In genomic region chr7:131616487-131616886, GRCh38 we compare ENCODE assay signal across 1 cellular context.
TF ChIP-seq lines count a peak whose summit lies in the region.

No MANE protein-coding gene starts in this region.

TF ChIP-seq in K562, 482 proteins besides CTCF, POLR2A, EP300 and RAD21:
- no peak for TF ChIP-seq CBX5 (IDR thresholded peaks at IDR 0.05; ENCODE audit: borderline replicate concordance, low read depth)
- 0 out of 2 replicates have a peak, but pooled peaks have one; percentile 23 for TF ChIP-seq MAX (CRISPR knock-in tag; IDR thresholded peaks at IDR 0.05)
- peak; percentile 59 for TF ChIP-seq ZNF121 (CRISPR knock-in tag; conservative IDR thresholded peaks at IDR 0.05)
- TF ChIP-seq FOXP1 (CRISPR knock-in tag; IDR thresholded peaks at IDR 0.05), result 0 out of 2 replicates have a peak, but pooled peaks have one; percentile 56
